Comparison of ENCODE assay signal across 15 cellular contexts in genomic region chr9:86082870-86083269, GRCh38. TPM values are rescaled to one million over a fixed set of nuclear protein-coding genes. Genes with fewer than 3 reads are reported as not detected.
A peak's percentile ranks its signal among the peaks of the same experiment; 100 is the strongest.
DNase-seq lines count a peak whose midpoint lies in the region; ATAC-seq and TF ChIP-seq lines count a peak whose summit lies in the region.
"Had no signal": no experiment of that assay in that cellular context is flagged by ENCODE, and none has a peak within 500 bp of the region (broad histone marks: within the 10 kb centered on the region; RNA-seq: fewer than 3 reads in every experiment).

No MANE protein-coding gene starts in this region.

- TF ChIP-seq POLR2A in adrenal gland (IDR thresholded peaks at IDR 0.05) (no peak), gastrocnemius medialis (IDR thresholded peaks at IDR 0.05) (no peak)

- ATAC-seq in gastrocnemius medialis = no peak

- in situ Hi-C loops in gastrocnemius medialis (cut with MboI; ENCODE audit: low sequenced_read_pairs in 4 of 4) = no loop called here

- no peaks in the 10 kb centered on the region for H3K36me3 Mint-ChIP-seq in activated T-helper 1 cell treated with anti-CD3 and anti-CD28 coated beads, Interleukin-12 subunit alpha, Interleukin-12 subunit beta, Interleukin-2, Interleukin-4 antibody, amounts not matched to agents 30 ng/mL and 10 ng/mL and 1 ng/mL, durations not matched to agents 14 hours and 24 hours and 36 hours (ENCODE audit: low read depth)
- H3K36me3 Mint-ChIP-seq: CD4-positive, CD25-positive, alpha-beta regulatory T cell had no signal

- TF ChIP-seq CTCF in adrenal gland (IDR thresholded peaks at IDR 0.05) (no peak), gastrocnemius medialis (IDR thresholded peaks at IDR 0.05 in 4 of 5, conservative IDR thresholded peaks at IDR 0.05 in 1 of 5) (no peak)

- intact Hi-C loops in adrenal gland (cut with DNase I) (no loop called here), gastrocnemius medialis (cut with DNase I; ENCODE audit: low total_unique reads) (no loop called here)
- intact Hi-C loops in activated T-helper 1 cell treated with anti-CD3 and anti-CD28 coated beads, Interleukin-12 subunit alpha, Interleukin-12 subunit beta, Interleukin-2, Interleukin-4 antibody, amounts not matched to agents 30 ng/mL and 10 ng/mL and 1 ng/mL, durations not matched to agents 14 hours and 24 hours and 36 hours (cut with micrococcal nuclease) = no loop called here

- no peaks in the 10 kb centered on the region for H3K9me3 ChIP-seq in adrenal gland (replicated peaks in 1 of 3)
- no peaks in the 10 kb centered on the region for H3K9me3 ChIP-seq in gastrocnemius medialis

- H3K4me1 Mint-ChIP-seq in activated T-helper 1 cell treated with anti-CD3 and anti-CD28 coated beads, Interleukin-12 subunit alpha, Interleukin-12 subunit beta, Interleukin-2, Interleukin-4 antibody, amounts not matched to agents 30 ng/mL and 10 ng/mL and 1 ng/mL, durations not matched to agents 14 hours and 24 hours and 36 hours (ENCODE audit: low read depth) = no peaks in the 10 kb centered on the region
- H3K4me1 Mint-ChIP-seq: CD4-positive, CD25-positive, alpha-beta regulatory T cell had no signal

- H3K4me3 ChIP-seq in adrenal gland = no peak overlapping the region
- no peak overlapping the region for H3K4me3 ChIP-seq in gastrocnemius medialis

- H3K4me1 ChIP-seq in adrenal gland (replicated peaks in 1 of 2) = peaks cover 28 to 40% of the 10 kb centered on the region in 2 donors
- no peaks in the 10 kb centered on the region for H3K4me1 ChIP-seq in gastrocnemius medialis

- no peak overlapping the region for H3K27ac Mint-ChIP-seq in activated T-helper 1 cell treated with anti-CD3 and anti-CD28 coated beads, Interleukin-12 subunit alpha, Interleukin-12 subunit beta, Interleukin-2, Interleukin-4 antibody, amounts not matched to agents 30 ng/mL and 10 ng/mL and 1 ng/mL, durations not matched to agents 14 hours and 24 hours and 36 hours
- H3K27ac Mint-ChIP-seq: CD4-positive, CD25-positive, alpha-beta regulatory T cell; endodermal cell; HFFc6 had no signal

- H3K27ac ChIP-seq in adrenal gland = peak overlapping the region; percentile 52 to 79 (median 62)
- H3K27ac ChIP-seq in gastrocnemius medialis = no peak overlapping the region

- no peaks in the 10 kb centered on the region for H3K9me3 Mint-ChIP-seq in activated T-helper 1 cell treated with anti-CD3 and anti-CD28 coated beads, Interleukin-12 subunit alpha, Interleukin-12 subunit beta, Interleukin-2, Interleukin-4 antibody, amounts not matched to agents 30 ng/mL and 10 ng/mL and 1 ng/mL, durations not matched to agents 14 hours and 24 hours and 36 hours
- H3K9me3 Mint-ChIP-seq: HFFc6 had no signal

- H3K27me3 Mint-ChIP-seq in activated T-helper 1 cell treated with anti-CD3 and anti-CD28 coated beads, Interleukin-12 subunit alpha, Interleukin-12 subunit beta, Interleukin-2, Interleukin-4 antibody, amounts not matched to agents 30 ng/mL and 10 ng/mL and 1 ng/mL, durations not matched to agents 14 hours and 24 hours and 36 hours (ENCODE audit: insufficient read depth) = no peaks in the 10 kb centered on the region

- H3K27me3 ChIP-seq in adrenal gland (no peaks in the 10 kb centered on the region), gastrocnemius medialis (no peaks in the 10 kb centered on the region)

- peak; percentile 62 for DNase-seq in DMS 273 treated with DMSO at 0.1 percent for 48 hours (lab: John Stamatoyannopoulos, UW)
- DNase-seq in NCI-H2081 (lab: John Stamatoyannopoulos, UW) = peak; percentile 81 to 92
- peak in 6 of 7 donors; percentile 51 to 79 (median 66) for DNase-seq in adrenal gland
- DNase-seq in iris pigment epithelial cell (ENCODE audit: low read depth) = peak; percentile 23
- DNase-seq in GM19240 (ENCODE audit: insufficient read length, low spot score) = no peak
- no peak for DNase-seq in activated T-helper 1 cell treated with anti-CD3 and anti-CD28 coated beads, Interleukin-12 subunit alpha, Interleukin-12 subunit beta, Interleukin-2, Interleukin-4 antibody, amounts not matched to agents 30 ng/mL and 10 ng/mL and 1 ng/mL, durations not matched to agents 14 hours and 24 hours and 36 hours (ENCODE audit: low spot score)
- no peak for DNase-seq in T1000 (lab: John Stamatoyannopoulos, UW)
- no peak for DNase-seq in gastrocnemius medialis
- DNase-seq: activated CD4-positive, alpha-beta T cell treated with anti-CD3 and anti-CD28 coated beads, Interleukin-2, amount 50 U/mL, for 1 hour; amniotic stem cell; CD4-positive, CD25-positive, alpha-beta regulatory T cell; endodermal cell; HFFc6; NCI-H510A treated with DMSO at 0.1 percent for 48 hours; T-helper 1 cell had no signal

- H3K4me3 Mint-ChIP-seq in activated T-helper 1 cell treated with anti-CD3 and anti-CD28 coated beads, Interleukin-12 subunit alpha, Interleukin-12 subunit beta, Interleukin-2, Interleukin-4 antibody, amounts not matched to agents 30 ng/mL and 10 ng/mL and 1 ng/mL, durations not matched to agents 14 hours and 24 hours and 36 hours = no peak overlapping the region
- H3K4me3 Mint-ChIP-seq: CD4-positive, CD25-positive, alpha-beta regulatory T cell; endodermal cell; HFFc6 had no signal

- H3K36me3 ChIP-seq in adrenal gland (replicated peaks in 1 of 2) (peaks cover 0 to 1% of the 10 kb centered on the region in 2 donors), gastrocnemius medialis (no peaks in the 10 kb centered on the region)

RNA-seq across cellular contexts. Expression of gene GOLM1, which starts 16.5 kb away (rescaled TPM):
- total RNA-seq in adrenal gland (100 to 1,000 TPM; 136 to 745 (median 267) TPM), gastrocnemius medialis (1 to 10 TPM; 1.8 to 2.6 (median 2.3) TPM)
- 100 to 1,000 TPM; 113 to 190 (median 182) TPM for polyA plus RNA-seq in adrenal gland
- total RNA-seq in activated T-helper 1 cell treated with anti-CD3 and anti-CD28 coated beads, Interleukin-12 subunit alpha, Interleukin-12 subunit beta, Interleukin-2, Interleukin-4 antibody, amounts not matched to agents 30 ng/mL and 10 ng/mL and 1 ng/mL, durations not matched to agents 14 hours and 24 hours and 36 hours = 8.1 and 10.1 TPM in 2 replicates

Comparison
In these comparisons a context has a peak if more than half of its experiments do, and no peak if none do; other contexts are left out.
1. DNase-seq: peak in DMS 273 treated with DMSO at 0.1 percent for 48 hours (single experiment), NCI-H2081 (2 of 2), adrenal gland (6 of 7) and iris pigment epithelial cell (single experiment); none in GM19240 (single experiment), activated T-helper 1 cell treated with anti-CD3 and anti-CD28 coated beads, Interleukin-12 subunit alpha, Interleukin-12 subunit beta, Interleukin-2, Interleukin-4 antibody, amounts not matched to agents 30 ng/mL and 10 ng/mL and 1 ng/mL, durations not matched to agents 14 hours and 24 hours and 36 hours (single experiment), T1000 (single experiment) and gastrocnemius medialis (0 of 2).
2. H3K27ac ChIP-seq: peak in adrenal gland (5 of 5); none in gastrocnemius medialis (0 of 4).
3. RNA of gene GOLM1, which starts 16.5 kb away (total RNA-seq): 136 to 745 TPM in adrenal gland; 8.1 to 10.1 TPM in activated T-helper 1 cell treated with anti-CD3 and anti-CD28 coated beads, Interleukin-12 subunit alpha, Interleukin-12 subunit beta, Interleukin-2, Interleukin-4 antibody, amounts not matched to agents 30 ng/mL and 10 ng/mL and 1 ng/mL, durations not matched to agents 14 hours and 24 hours and 36 hours and 1.8 to 2.6 TPM in gastrocnemius medialis; every median in the first group is over 10 times any median in the second.